Comparison of ENCODE assay signal across 1 cellular context in the genomic region with DNA sequence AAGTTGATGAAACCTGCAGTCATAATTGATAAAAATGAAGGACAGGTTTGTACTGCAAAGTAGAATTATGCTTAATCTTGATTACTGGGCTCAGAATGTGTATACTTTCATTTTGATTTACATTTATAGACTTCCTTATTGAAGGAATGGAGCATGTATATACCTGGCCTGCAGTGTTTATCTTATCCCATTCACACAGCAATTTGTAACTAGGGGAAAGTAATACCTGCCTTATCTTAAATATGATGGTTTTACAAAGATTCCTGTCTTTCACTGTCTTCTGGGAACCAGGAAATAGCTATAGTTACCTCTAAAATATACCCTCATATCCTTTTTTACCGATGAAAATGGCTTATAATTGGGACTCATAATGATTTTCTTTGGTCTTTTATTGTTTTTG.
TF ChIP-seq lines count a peak whose summit lies in the region.

No MANE protein-coding gene starts in this region.

TF ChIP-seq in IMR-90, 13 proteins besides CTCF, POLR2A, EP300 and RAD21:
- TF ChIP-seq MAZ (IDR thresholded peaks at IDR 0.05; ENCODE audit: borderline replicate concordance, low read depth, low read length) (no peak), BHLHE40 (IDR thresholded peaks at IDR 0.05; ENCODE audit: low read depth, low read length) (no peak), CHD1 (IDR thresholded peaks at IDR 0.05; ENCODE audit: low read depth, low read length) (no peak), MAFK (IDR thresholded peaks at IDR 0.05; ENCODE audit: low read depth, low read length) (no peak), SMC3 (IDR thresholded peaks at IDR 0.05; ENCODE audit: low read depth, low read length) (no peak)
- TF ChIP-seq, protein P1, sequence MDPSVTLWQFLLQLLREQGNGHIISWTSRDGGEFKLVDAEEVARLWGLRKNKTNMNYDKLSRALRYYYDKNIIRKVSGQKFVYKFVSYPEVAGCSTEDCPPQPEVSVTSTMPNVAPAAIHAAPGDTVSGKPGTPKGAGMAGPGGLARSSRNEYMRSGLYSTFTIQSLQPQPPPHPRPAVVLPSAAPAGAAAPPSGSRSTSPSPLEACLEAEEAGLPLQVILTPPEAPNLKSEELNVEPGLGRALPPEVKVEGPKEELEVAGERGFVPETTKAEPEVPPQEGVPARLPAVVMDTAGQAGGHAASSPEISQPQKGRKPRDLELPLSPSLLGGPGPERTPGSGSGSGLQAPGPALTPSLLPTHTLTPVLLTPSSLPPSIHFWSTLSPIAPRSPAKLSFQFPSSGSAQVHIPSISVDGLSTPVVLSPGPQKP (IDR thresholded peaks at IDR 0.05; ENCODE audit: borderline replicate concordance, low read depth, low read length): no peak
